Comparison of ENCODE assay signal across 19 cellular contexts in genomic region chr3:161239700-161240099, GRCh38. TPM values are rescaled to one million over a fixed set of nuclear protein-coding genes. Genes with fewer than 3 reads are reported as not detected.
A peak's percentile ranks its signal among the peaks of the same experiment; 100 is the strongest.
DNase-seq lines count a peak whose midpoint lies in the region; ATAC-seq and TF ChIP-seq lines count a peak whose summit lies in the region.
"Had no signal": no experiment of that assay in that cellular context is flagged by ENCODE, and none has a peak within 500 bp of the region (broad histone marks: within the 10 kb centered on the region; RNA-seq: fewer than 3 reads in every experiment).

No MANE protein-coding gene starts in this region.

- no peak overlapping the region for H4K91ac ChIP-seq in IMR-90 (ENCODE audit: insufficient read depth, low read depth, low read length)

- no peak for TF ChIP-seq RAD21 in IMR-90 (IDR thresholded peaks at IDR 0.05; ENCODE audit: low read length)

- H2BK5ac ChIP-seq in IMR-90 (ENCODE audit: low read depth, low read length, poor library complexity, severe bottlenecking), result peak overlapping the region; percentile 46

- CTCF ChIA-PET in IMR-90 (lab: Yijun Ruan, JAX), result interaction anchor here (0.8 kb wide), 1 partner anchor 8 kb away, joined by 8 read pairs; no protein-coding TSS in a partner anchor

- H3K4me2 ChIP-seq in IMR-90 (ENCODE audit: low read depth, low read length), result no peak overlapping the region
- H3K4me2 ChIP-seq: A549 had no signal

- H2BK20ac ChIP-seq in IMR-90 (ENCODE audit: low read depth, low read length), result no peak overlapping the region

- H3K36me3 ChIP-seq in IMR-90 (ENCODE audit: control insufficient read depth, insufficient read depth, low read length), result peaks cover 25% of the 10 kb centered on the region

- no peak overlapping the region for H2BK15ac ChIP-seq in IMR-90 (ENCODE audit: low read depth, low read length)

- no peak for DNase-seq in activated T-cell treated with anti-CD3 and anti-CD28 coated beads, Interleukin-2, amount 50 U/mL, for 72 hours
- no peak for DNase-seq in activated T-cell treated with anti-CD3 and anti-CD28 coated beads, Interleukin-2, amount 50 U/mL, for 1 hour
- DNase-seq in IMR-90, result peak; percentile 41
- DNase-seq in choroid plexus epithelial cell (ENCODE audit: low read depth), result peak; percentile 29
- no peak for DNase-seq in NCI-H345 (lab: John Stamatoyannopoulos, UW)
- DNase-seq: AML-193; Caco-2; CD4-positive, alpha-beta T cell; GF-D8; GOT3; H9; KG1 had no signal

- no peak overlapping the region for H2AK9ac ChIP-seq in IMR-90 (replicated peaks; ENCODE audit: low read depth, low read length, poor library complexity)

- no peaks in the 10 kb centered on the region for H3K27me3 ChIP-seq in IMR-90 (ENCODE audit: control insufficient read depth, insufficient read depth, low read length)

- H3K14ac ChIP-seq in IMR-90 (replicated peaks; ENCODE audit: low read depth, low read length), result no peak overlapping the region

- no peaks in the 10 kb centered on the region for H3K4me1 ChIP-seq in IMR-90 (ENCODE audit: control insufficient read depth, insufficient read depth, low read length)
- H3K4me1 ChIP-seq: A549, Caco-2 had no signal

- intact Hi-C loops in IMR-90 (cut with micrococcal nuclease), result loop anchor here (10.0 kb wide), 1 partner anchor 715 kb away; no protein-coding TSS in a partner anchor

- H3K27me3 Mint-ChIP-seq in activated T-cell treated with anti-CD3 and anti-CD28 coated beads, Interleukin-2, amount 50 U/mL, for 72 hours (ENCODE audit: low read depth), result no peaks in the 10 kb centered on the region
- H3K27me3 Mint-ChIP-seq: CD4-positive, alpha-beta T cell; IgD-negative memory B cell had no signal

- H3K4me3 ChIP-seq in IMR-90 (ENCODE audit: insufficient read depth, low read depth, low read length), result no peak overlapping the region
- H3K4me3 ChIP-seq in choroid plexus epithelial cell (ENCODE audit: low read depth, low read length), result no peak overlapping the region
- H3K4me3 ChIP-seq: A549 had no signal

- H3K27ac Mint-ChIP-seq in activated T-cell treated with anti-CD3 and anti-CD28 coated beads, Interleukin-2, amount 50 U/mL, for 72 hours, result peak overlapping the region; percentile 22
- H3K27ac Mint-ChIP-seq: CD4-positive, alpha-beta T cell; H9; IgD-negative memory B cell had no signal

- no peaks in the 10 kb centered on the region for H3K4me1 Mint-ChIP-seq in activated T-cell treated with anti-CD3 and anti-CD28 coated beads, Interleukin-2, amount 50 U/mL, for 72 hours (ENCODE audit: low read depth)
- H3K4me1 Mint-ChIP-seq: H9 had no signal

- no peak overlapping the region for H3K56ac ChIP-seq in IMR-90 (ENCODE audit: extremely low read depth, insufficient read depth, low read length)

- H3K4me3 Mint-ChIP-seq in activated T-cell treated with anti-CD3 and anti-CD28 coated beads, Interleukin-2, amount 50 U/mL, for 72 hours, result no peak overlapping the region
- H3K4me3 Mint-ChIP-seq: CD4-positive, alpha-beta T cell; H9; IgD-negative memory B cell had no signal

- WGBS in IMR-90 (ENCODE audit: extremely low coverage in 2 of 2, insufficient read length in 1 of 2), 2 experiments, result no CpG with 5 or more reads among the region's 2 CpGs

- no peak overlapping the region for H2AK5ac ChIP-seq in IMR-90 (ENCODE audit: low read depth, low read length)

- H3K27ac ChIP-seq in IMR-90 (ENCODE audit: insufficient read depth, low read length), result no peak overlapping the region
- H3K27ac ChIP-seq: 22Rv1, A549, C4-2B, HL-60 had no signal

- no peaks in the 10 kb centered on the region; the same call in 1 of the 2 replicates for H4K20me1 ChIP-seq in IMR-90 (ENCODE audit: insufficient read depth, low read length)

- no peaks in the 10 kb centered on the region for H3K9me1 ChIP-seq in IMR-90 (ENCODE audit: insufficient read depth, low read length)

- in situ Hi-C loops in IMR-90 (cut with MboI; ENCODE audit: low sequenced_read_pairs), result no loop called here

- H3K9ac ChIP-seq in IMR-90 (ENCODE audit: low read depth, low read length), result no peak overlapping the region

- no peak overlapping the region for H3K23ac ChIP-seq in IMR-90 (ENCODE audit: low read depth, low read length)

- no peak overlapping the region for H2BK120ac ChIP-seq in IMR-90 (ENCODE audit: low read depth, low read length)

- TF ChIP-seq CTCF in IMR-90 (conservative IDR thresholded peaks at IDR 0.05; ENCODE audit: low read depth, low read length) (no peak), choroid plexus epithelial cell (conservative IDR thresholded peaks at IDR 0.05; ENCODE audit: low read depth, low read length) (no peak)

- H3K9me3 ChIP-seq in IMR-90 (ENCODE audit: control insufficient read depth, insufficient read depth, low read length), result no peaks in the 10 kb centered on the region
- H3K9me3 ChIP-seq: A549, Caco-2 had no signal

- no peak overlapping the region for H2AFZ ChIP-seq in IMR-90 (replicated peaks; ENCODE audit: low read length, poor library complexity)

- H4K8ac ChIP-seq in IMR-90 (ENCODE audit: low read depth in 2 of 2, low read length in 2 of 2), result no peak overlapping the region

- no peaks in the 10 kb centered on the region for H3K9me3 Mint-ChIP-seq in activated T-cell treated with anti-CD3 and anti-CD28 coated beads, Interleukin-2, amount 50 U/mL, for 72 hours
- H3K9me3 Mint-ChIP-seq: CD4-positive, alpha-beta T cell; H9; IgD-negative memory B cell had no signal

- peaks cover 0 to 30% of the 10 kb centered on the region in 2 donors for H3K36me3 Mint-ChIP-seq in activated T-cell treated with anti-CD3 and anti-CD28 coated beads, Interleukin-2, amount 50 U/mL, for 72 hours (ENCODE audit: insufficient read depth in 2 of 2)

- no TSS peak for BruUV-seq in IMR-90 (replicated peaks; lab: Mats Ljungman, UMichigan)

- TF ChIP-seq POLR2A in IMR-90 (IDR thresholded peaks at IDR 0.05; ENCODE audit: low read depth, low read length), result no peak

- POLR2A ChIA-PET in IMR-90 (lab: Charles Lee; ENCODE audit: unreplicated experiment), result no interaction called here

- dilution Hi-C loops in IMR-90 (cut with HindIII; ENCODE audit: low sequenced_read_pairs, unreplicated experiment), result no loop called here

- H4K5ac ChIP-seq in IMR-90 (ENCODE audit: low read depth, low read length), result no peak overlapping the region

- H3K79me1 ChIP-seq in IMR-90 (ENCODE audit: low read depth in 1 of 2, low read length in 2 of 2), result peaks cover 6 to 24% of the 10 kb centered on the region in 2 experiments

- H3K4ac ChIP-seq in IMR-90 (ENCODE audit: low read depth, low read length), result no peak overlapping the region

- ATAC-seq in activated T-cell treated with anti-CD3 and anti-CD28 coated beads, Interleukin-2, amount 50 U/mL, for 72 hours (replicated peaks in 1 of 2), result no peak
- ATAC-seq in IMR-90 (ENCODE audit: low read depth) (0 out of 2 replicates have a peak, but pooled peaks have one; percentile 27), GM18870 (IDR thresholded peaks at IDR 0.05; ENCODE audit: unreplicated experiment) (no peak), HG03432 (IDR thresholded peaks at IDR 0.05; ENCODE audit: unreplicated experiment) (no peak)
- ATAC-seq: A549 had no signal

- H3K18ac ChIP-seq in IMR-90 (ENCODE audit: low read depth, low read length), result no peak overlapping the region

TF ChIP-seq in IMR-90, 13 proteins besides CTCF, POLR2A, EP300 and RAD21:
- TF ChIP-seq MXI1 (IDR thresholded peaks at IDR 0.05; ENCODE audit: borderline replicate concordance, low read depth, low read length) (no peak), RFX5 (IDR thresholded peaks at IDR 0.05; ENCODE audit: low read depth, low read length) (no peak), CEBPB (IDR thresholded peaks at IDR 0.05; ENCODE audit: low read depth, low read length) (no peak), CHD1 (IDR thresholded peaks at IDR 0.05; ENCODE audit: low read depth, low read length) (no peak), RCOR1 (IDR thresholded peaks at IDR 0.05; ENCODE audit: insufficient replicate concordance, low read length) (no peak), MAZ (IDR thresholded peaks at IDR 0.05; ENCODE audit: borderline replicate concordance, low read depth, low read length) (no peak), NFE2L2 (IDR thresholded peaks at IDR 0.05; ENCODE audit: low read depth, low read length) (no peak)

RNA-seq across cellular contexts. Expression of gene NMD3, which starts 18.6 kb away (rescaled TPM):
- 10 to 100 TPM; 54.5 to 55.7 TPM for total RNA-seq in activated T-cell treated with anti-CD3 and anti-CD28 coated beads, Interleukin-2, amount 50 U/mL, for 72 hours
- 95.0 and 103 TPM in 2 replicates for total RNA-seq in IMR-90 (2012; rRNA removed)
- 26.5 and 33.8 TPM in 2 replicates for polyA plus RNA-seq in IMR-90 (2012; rRNA removed)
- 5.9 and 6.4 TPM in 2 replicates for polyA plus RNA-seq in IMR-90 (2012; cell fraction: cytosol; rRNA removed)
- polyA plus RNA-seq in IMR-90 (2012; cell fraction: nucleus; rRNA removed; ENCODE audit: low replicate concordance), result 5.1 and 23.1 TPM in 2 replicates

Comparison
In these comparisons a context has a peak if more than half of its experiments do, and no peak if none do; other contexts are left out.
1. DNase-seq: peak in IMR-90 (single experiment) and choroid plexus epithelial cell (single experiment); none in activated T-cell treated with anti-CD3 and anti-CD28 coated beads, Interleukin-2, amount 50 U/mL, for 72 hours (0 of 2), activated T-cell treated with anti-CD3 and anti-CD28 coated beads, Interleukin-2, amount 50 U/mL, for 1 hour (single experiment) and NCI-H345 (single experiment).